Comparison of ENCODE assay signal across 33 cellular contexts in genomic region chrX:52349681-52350080, GRCh38. TPM values are rescaled to one million over a fixed set of nuclear protein-coding genes. Genes with fewer than 3 reads are reported as not detected.
"Had no signal": no experiment of that assay in that cellular context is flagged by ENCODE, and none has a peak within 500 bp of the region (broad histone marks: within the 10 kb centered on the region; RNA-seq: fewer than 3 reads in every experiment).

No MANE protein-coding gene starts in this region.

- ATAC-seq: activated CD4-positive, alpha-beta T cell treated with anti-CD3 and anti-CD28 coated beads for 36 hours; activated CD4-positive, CD25-positive, alpha-beta regulatory T cell treated with anti-CD3 and anti-CD28 coated beads, Interleukin-2, amount 50 U/mL, for 24 hours; activated CD8-positive, alpha-beta memory T cell treated with anti-CD3 and anti-CD28 coated beads, Interleukin-2, amount 10 ng/mL, durations not matched to agents 7 days and 5 days; activated CD8-positive, alpha-beta T cell treated with anti-CD3 and anti-CD28 coated beads, Interleukin-2, amount 10 ng/mL, durations not matched to agents 7 days and 5 days; activated naive CD4-positive, alpha-beta T cell treated with anti-CD3 and anti-CD28 coated beads, Interleukin-2, amount 50 U/mL, for 72 hours; WTC11 had no signal

- H3K27ac ChIP-seq: adrenal gland, WERI-Rb-1 had no signal

- H3K4me1 ChIP-seq: adrenal gland had no signal

- FAIRE-seq: TTC549 had no signal

- H3K9me3 ChIP-seq: adrenal gland had no signal

- H3K4me3 ChIP-seq: adrenal gland had no signal

- DNase-seq: activated CD4-positive, alpha-beta memory T cell treated with anti-CD3 and anti-CD28 coated beads, Interleukin-2, amount 10 ng/mL, durations not matched to agents 7 days and 5 days; activated CD4-positive, alpha-beta T cell treated with anti-CD3 and anti-CD28 coated beads for 1 hour; activated CD4-positive, alpha-beta T cell treated with anti-CD3 and anti-CD28 coated beads for 36 hours; activated CD4-positive, alpha-beta T cell treated with anti-CD3 and anti-CD28 coated beads for 48 hours; activated CD4-positive, alpha-beta T cell treated with anti-CD3 and anti-CD28 coated beads, Interleukin-2, amount 10 ng/mL, durations not matched to agents 7 days and 5 days; activated CD4-positive, alpha-beta T cell treated with anti-CD3 and anti-CD28 coated beads, Interleukin-2, amount 50 U/mL, for 48 hours; activated CD4-positive, CD25-positive, alpha-beta regulatory T cell; activated CD8-positive, alpha-beta memory T cell treated with anti-CD3 and anti-CD28 coated beads for 24 hours; activated CD8-positive, alpha-beta memory T cell treated with anti-CD3 and anti-CD28 coated beads, Interleukin-2, amount 10 ng/mL, durations not matched to agents 7 days and 5 days; activated CD8-positive, alpha-beta memory T cell treated with anti-CD3 and anti-CD28 coated beads, Interleukin-2, amount 50 U/mL, for 48 hours; activated CD8-positive, alpha-beta T cell treated with anti-CD3 and anti-CD28 coated beads, Interleukin-2, amount 10 ng/mL, durations not matched to agents 7 days and 5 days; activated effector memory CD4-positive, alpha-beta T cell treated with Interleukin-2 at 50 U/mL for 16 hours; activated gamma-delta T cell; activated naive CD4-positive, alpha-beta T cell treated with anti-CD3 and anti-CD28 coated beads, Interleukin-2, amount 10 ng/mL, durations not matched to agents 7 days and 5 days; activated naive CD4-positive, alpha-beta T cell treated with Interleukin-2 at 50 U/mL for 16 hours; activated naive CD8-positive, alpha-beta T cell treated with anti-CD3 and anti-CD28 coated beads for 36 hours; activated T-cell treated with anti-CD3 and anti-CD28 coated beads, Interleukin-2, amount 50 U/mL, for 24 hours; activated T-cell treated with anti-CD3 and anti-CD28 coated beads, Interleukin-2, amount 50 U/mL, for 48 hours; adrenal gland; amniotic stem cell; aorta; central memory CD4-positive, alpha-beta T cell; T-helper 1 cell; T-helper 2 cell; T-helper 9 cell; WERI-Rb-1 had no signal

- H3K36me3 ChIP-seq: adrenal gland, WERI-Rb-1 had no signal

RNA-seq across cellular contexts. Expression of gene XAGE2, which starts 19.1 kb away (rescaled TPM):
- total RNA-seq: activated CD4-positive, alpha-beta memory T cell treated with anti-CD3 and anti-CD28 coated beads, Interleukin-2, amount 10 ng/mL, durations not matched to agents 7 days and 5 days; activated CD4-positive, alpha-beta T cell treated with anti-CD3 and anti-CD28 coated beads for 36 hours; activated CD4-positive, alpha-beta T cell treated with anti-CD3 and anti-CD28 coated beads, Interleukin-2, amount 10 ng/mL, durations not matched to agents 7 days and 5 days; activated CD8-positive, alpha-beta memory T cell treated with anti-CD3 and anti-CD28 coated beads, Interleukin-2, amount 10 ng/mL, durations not matched to agents 7 days and 5 days; activated CD8-positive, alpha-beta T cell treated with anti-CD3 and anti-CD28 coated beads, Interleukin-2, amount 10 ng/mL, durations not matched to agents 7 days and 5 days; activated naive CD4-positive, alpha-beta T cell treated with anti-CD3 and anti-CD28 coated beads, Interleukin-2, amount 50 U/mL, for 72 hours; activated naive CD8-positive, alpha-beta T cell treated with anti-CD3 and anti-CD28 coated beads for 36 hours; activated T-helper 2 cell treated with anti-CD3 and anti-CD28 coated beads, Interferon-gamma antibody, Interleukin-2, Interleukin-4, amounts not matched to agents 10 μg/mL and 5 μg/mL and 100 μg/mL, durations not matched to agents 14 hours and 24 hours and 36 hours; adrenal gland; aorta; cardiac septum; cerebellum; WTC11 had no signal
- polyA plus RNA-seq: adrenal gland had no signal
